Comparison of ENCODE assay signal across 21 cellular contexts in genomic region chr3:125498630-125499029, GRCh38. TPM values are rescaled to one million over a fixed set of nuclear protein-coding genes. Genes with fewer than 3 reads are reported as not detected.
DNase-seq lines count a peak whose midpoint lies in the region; ATAC-seq and TF ChIP-seq lines count a peak whose summit lies in the region.
"Had no signal": no experiment of that assay in that cellular context is flagged by ENCODE, and none has a peak within 500 bp of the region (broad histone marks: within the 10 kb centered on the region; RNA-seq: fewer than 3 reads in every experiment).

No MANE protein-coding gene starts in this region.

- no peaks in the 10 kb centered on the region for H4K20me1 ChIP-seq in SK-N-SH (ENCODE audit: insufficient read depth)
- H4K20me1 ChIP-seq: BLaER1 had no signal

- intact Hi-C loops in left ventricle myocardium superior (cut with micrococcal nuclease), result no loop called here

- no peak for TF ChIP-seq RAD21 in SK-N-SH (IDR thresholded peaks at IDR 0.05; ENCODE audit: low read length)

- H3K9ac ChIP-seq in SK-N-SH, result no peak overlapping the region
- H3K9ac ChIP-seq: BLaER1 had no signal

- DNase-seq in SK-N-SH, result peak; percentile 41
- DNase-seq in stimulated activated CD4-positive, alpha-beta T cell treated with anti-CD3 and anti-CD28 coated beads, Interleukin-4, amount 100 ng/mL, for 4 hours, result no peak
- DNase-seq in left ventricle myocardium superior, result no peak
- DNase-seq: 8988T; ACHN; C1 segment of cervical spinal cord; CD4-positive, alpha-beta memory T cell; CD4-positive, CD25-positive, alpha-beta regulatory T cell; CD8-positive, alpha-beta memory T cell; COR-L47; DMS 273 treated with DMSO at 0.1 percent for 48 hours; DMS153; DMS53; DMS79; DND-41; EL; GF-D8 had no signal

- CTCF ChIA-PET in SK-N-SH (lab: Yijun Ruan, JAX), result no interaction called here

- H3K4me2 ChIP-seq in SK-N-SH, result no peak overlapping the region
- H3K4me2 ChIP-seq: BLaER1 had no signal

- H3K4me1 ChIP-seq in SK-N-SH (ENCODE audit: control insufficient read depth in 1 of 2, insufficient read depth in 2 of 2, low read depth in 1 of 2, low read length in 1 of 2) (peaks cover 0 to 5% of the 10 kb centered on the region in 2 experiments; a peak in 2 of 4 replicates), gastroesophageal sphincter (peaks cover 0 to 15% (median 0%) of the 10 kb centered on the region in 3 donors)
- H3K4me1 ChIP-seq: BLaER1 had no signal

- no peaks in the 10 kb centered on the region for H3K9me3 ChIP-seq in SK-N-SH
- no peaks in the 10 kb centered on the region for H3K9me3 ChIP-seq in gastroesophageal sphincter
- H3K9me3 ChIP-seq: BE2C, BLaER1 had no signal

- H3K9me2 ChIP-seq in SK-N-SH, result no peaks in the 10 kb centered on the region; the same call in 1 of the 2 replicates

- no peak for ATAC-seq in gastroesophageal sphincter
- ATAC-seq in left ventricle myocardium superior, result no peak

- H3F3A ChIP-seq in SK-N-SH (replicated peaks; ENCODE audit: insufficient read depth), result peaks cover 6% of the 10 kb centered on the region

- no peaks in the 10 kb centered on the region for H3K27me3 ChIP-seq in SK-N-SH (ENCODE audit: insufficient read depth)
- H3K27me3 ChIP-seq in gastroesophageal sphincter, result no peaks in the 10 kb centered on the region
- H3K27me3 ChIP-seq: BE2C, BLaER1 had no signal

- TF ChIP-seq EP300 in SK-N-SH (IDR thresholded peaks at IDR 0.05; ENCODE audit: borderline replicate concordance in 1 of 2, low read depth in 1 of 2, low read length in 1 of 2) (peak in 1 of 2 experiments; percentile 31; a peak in 1 of 4 replicates), gastroesophageal sphincter (IDR thresholded peaks at IDR 0.05) (no peak)

- H3K27ac ChIP-seq in SK-N-SH (ENCODE audit: low read depth in 2 of 2, low read length in 1 of 2), result peak overlapping the region in 1 of 2 experiments; percentile 86; a peak in 2 of 4 replicates
- peak overlapping the region; percentile 32 for H3K27ac ChIP-seq in VCaP
- no peak overlapping the region for H3K27ac ChIP-seq in gastroesophageal sphincter
- H3K27ac ChIP-seq: BLaER1 had no signal

- TF ChIP-seq CTCF in SK-N-SH (IDR thresholded peaks at IDR 0.05), result no peak
- no peak for TF ChIP-seq CTCF in VCaP (conservative IDR thresholded peaks at IDR 0.05)
- TF ChIP-seq CTCF in gastroesophageal sphincter (IDR thresholded peaks at IDR 0.05), result no peak

- peaks cover 40 to 76% of the 10 kb centered on the region in 2 experiments for H3K36me3 ChIP-seq in SK-N-SH (replicated peaks in 1 of 2; ENCODE audit: control insufficient read depth in 1 of 2, insufficient read depth in 2 of 2, low read length in 1 of 2)
- H3K36me3 ChIP-seq in gastroesophageal sphincter, result peaks cover 5 to 66% of the 10 kb centered on the region in 2 donors

- TF ChIP-seq POLR2A in gastroesophageal sphincter (IDR thresholded peaks at IDR 0.05), result no peak

- peaks cover 26% of the 10 kb centered on the region; the same call in 1 of the 2 replicates for H3K79me2 ChIP-seq in SK-N-SH (ENCODE audit: insufficient read depth)

- POLR2A ChIA-PET in SK-N-SH (lab: Yijun Ruan, JAX), result no interaction called here

- no peak overlapping the region for H2AFZ ChIP-seq in SK-N-SH (ENCODE audit: low read depth)

- H3K4me3 ChIP-seq in SK-N-SH (ENCODE audit: low read depth in 2 of 2, low read length in 1 of 2) (no peak overlapping the region), gastroesophageal sphincter (no peak overlapping the region)
- H3K4me3 ChIP-seq: BLaER1 had no signal

TF ChIP-seq in SK-N-SH, 30 proteins besides CTCF, POLR2A, EP300 and RAD21:
- TF ChIP-seq IRF3 (IDR thresholded peaks at IDR 0.05; ENCODE audit: low read depth, low read length), result no peak
- TF ChIP-seq TCF12 (IDR thresholded peaks at IDR 0.05), result no peak
- peak; percentile 34; the same call in 1 of the 2 replicates for TF ChIP-seq RCOR1 (IDR thresholded peaks at IDR 0.05; ENCODE audit: low read length)

RNA-seq across cellular contexts. Expression of gene SNX4, which starts 21.4 kb away (rescaled TPM):
- polyA plus RNA-seq in SK-N-SH (2012; rRNA removed), result 5.1 and 7.6 TPM in 2 replicates
- 9.7 and 13.2 TPM in 2 replicates for polyA plus RNA-seq in SK-N-SH (2012; cell fraction: cytosol; rRNA removed)
- 3.1 and 7.0 TPM in 2 replicates for polyA plus RNA-seq in SK-N-SH (2012; cell fraction: nucleus; rRNA removed)
- total RNA-seq in gastroesophageal sphincter (10 to 100 TPM; 35.8 to 85.5 (median 50.9) TPM), left ventricle myocardium superior (17.9 TPM)
